In genomic region chr19:16369306-16369663, GRCh38 we compare ENCODE assay signal across 1 cellular context.
TF ChIP-seq lines count a peak whose summit lies in the region.

No MANE protein-coding gene starts in this region.

TF ChIP-seq in GM23338, 12 proteins besides CTCF, POLR2A, EP300 and RAD21 (continued from another document):
- TF ChIP-seq ETS1 (IDR thresholded peaks at IDR 0.05) (no peak), POLR2AphosphoS5 (IDR thresholded peaks at IDR 0.05; ENCODE audit: low read depth) (no peak), ZNF462 (CRISPR knock-in tag; IDR thresholded peaks at IDR 0.05) (no peak), NANOG (IDR thresholded peaks at IDR 0.05; ENCODE audit: borderline replicate concordance) (no peak)
